In genomic region chr11:125253289-125253688, GRCh38 we compare ENCODE assay signal across 19 cellular contexts.
DNase-seq lines count a peak whose midpoint lies in the region; ATAC-seq and TF ChIP-seq lines count a peak whose summit lies in the region.
"Had no signal": no experiment of that assay in that cellular context is flagged by ENCODE, and none has a peak within 500 bp of the region (broad histone marks: within the 10 kb centered on the region; RNA-seq: fewer than 3 reads in every experiment).

No MANE protein-coding gene starts in this region.

- TF ChIP-seq CTCF in dorsolateral prefrontal cortex (IDR thresholded peaks at IDR 0.05 in 54 of 56, conservative IDR thresholded peaks at IDR 0.05 in 2 of 56; ENCODE audit: low read depth in 1 of 56, partially characterized antibody in 56 of 56): no peak
- no peak for TF ChIP-seq CTCF in osteocyte (IDR thresholded peaks at IDR 0.05)
- no peak for TF ChIP-seq CTCF in upper lobe of right lung (IDR thresholded peaks at IDR 0.05)
- TF ChIP-seq CTCF in CD8-positive, alpha-beta T cell (IDR thresholded peaks at IDR 0.05): no peak
- no peak for TF ChIP-seq CTCF in CD14-positive monocyte (IDR thresholded peaks at IDR 0.05)

- H3K9me3 ChIP-seq in right cardiac atrium (ENCODE audit: control insufficient read depth, low read length) (no peaks in the 10 kb centered on the region), upper lobe of right lung (no peaks in the 10 kb centered on the region)
- no peaks in the 10 kb centered on the region for H3K9me3 ChIP-seq in CD8-positive, alpha-beta T cell (ENCODE audit: low read length)

- H3K27me3 Mint-ChIP-seq in osteocyte (ENCODE audit: unreplicated experiment) (no peaks in the 10 kb centered on the region), CD14-positive monocyte (ENCODE audit: low read depth in 3 of 3) (peaks cover 2 to 8% (median 2%) of the 10 kb centered on the region in 3 donors)
- peaks cover 9% of the 10 kb centered on the region for H3K27me3 Mint-ChIP-seq in CD8-positive, alpha-beta T cell (ENCODE audit: low read depth)

- H3K4me1 ChIP-seq in right cardiac atrium (ENCODE audit: control insufficient read depth, insufficient read depth, low read length) (no peaks in the 10 kb centered on the region), upper lobe of right lung (peaks cover 6% of the 10 kb centered on the region)
- H3K4me1 ChIP-seq in CD8-positive, alpha-beta T cell (ENCODE audit: insufficient read depth, low read length): no peaks in the 10 kb centered on the region

- peaks cover 38% of the 10 kb centered on the region for H3K36me3 Mint-ChIP-seq in osteocyte (ENCODE audit: unreplicated experiment)
- H3K36me3 Mint-ChIP-seq in CD8-positive, alpha-beta T cell: no peaks in the 10 kb centered on the region
- no peaks in the 10 kb centered on the region for H3K36me3 Mint-ChIP-seq in CD14-positive monocyte

- peak overlapping the region; percentile 47 for H3K27ac Mint-ChIP-seq in osteocyte (ENCODE audit: unreplicated experiment)
- H3K27ac Mint-ChIP-seq in CD8-positive, alpha-beta T cell: no peak overlapping the region
- H3K27ac Mint-ChIP-seq in CD14-positive monocyte: no peak overlapping the region

- POLR2A ChIA-PET in CD8-positive, alpha-beta T cell (lab: Charles Lee): no interaction called here

- WGBS in right cardiac atrium: 38% methylated on average over 7 of the region's 7 CpGs

- H3K4me3 Mint-ChIP-seq in osteocyte (ENCODE audit: unreplicated experiment): no peak overlapping the region
- H3K4me3 Mint-ChIP-seq in CD8-positive, alpha-beta T cell: no peak overlapping the region
- no peak overlapping the region for H3K4me3 Mint-ChIP-seq in CD14-positive monocyte

- H3K36me3 ChIP-seq in upper lobe of right lung: no peaks in the 10 kb centered on the region
- no peaks in the 10 kb centered on the region for H3K36me3 ChIP-seq in CD8-positive, alpha-beta T cell (ENCODE audit: insufficient read depth, low read length)

- CTCF ChIA-PET in CD8-positive, alpha-beta T cell (lab: Charles Lee): no interaction called here

- H3K27ac ChIP-seq in dorsolateral prefrontal cortex (peak overlapping the region in 57 of 59 donors; percentile 2 to 94 (median 78)), right cardiac atrium (ENCODE audit: low read length) (no peak overlapping the region), upper lobe of right lung (peak overlapping the region; percentile 11)
- no peak overlapping the region for H3K27ac ChIP-seq in CD8-positive, alpha-beta T cell (ENCODE audit: low read depth, low read length)
- H3K27ac ChIP-seq: C4-2B had no signal

- intact Hi-C loops in dorsolateral prefrontal cortex (cut with DNase I) (no loop called here), right cardiac atrium (cut with DNase I) (no loop called here), upper lobe of right lung (cut with DNase I) (no loop called here), CD14-positive monocyte (cut with micrococcal nuclease) (no loop called here)
- intact Hi-C loops in CD8-positive, alpha-beta T cell (cut with DNase I, micrococcal nuclease): no loop called here

- no peaks in the 10 kb centered on the region for H3K27me3 ChIP-seq in dorsolateral prefrontal cortex
- no peaks in the 10 kb centered on the region for H3K27me3 ChIP-seq in right cardiac atrium (ENCODE audit: control insufficient read depth, insufficient read depth)
- H3K27me3 ChIP-seq in upper lobe of right lung: no peaks in the 10 kb centered on the region
- H3K27me3 ChIP-seq in CD8-positive, alpha-beta T cell (ENCODE audit: insufficient read depth, low read length): no peaks in the 10 kb centered on the region

- peak; percentile 53 to 68 for ATAC-seq in right cardiac atrium
- ATAC-seq in upper lobe of right lung: no peak
- ATAC-seq in HG03439 (IDR thresholded peaks at IDR 0.05; ENCODE audit: unreplicated experiment): no peak
- no peak for ATAC-seq in CD8-positive, alpha-beta T cell
- ATAC-seq: HepG2 had no signal

- DNase-seq in dorsolateral prefrontal cortex: peak in 1 of 10 donors; percentile 26
- peak in 1 of 3 donors; percentile 66 for DNase-seq in right cardiac atrium
- no peak for DNase-seq in osteocyte (ENCODE audit: extremely low spot score, unreplicated experiment)
- DNase-seq in upper lobe of right lung: peak; percentile 53
- no peak for DNase-seq in CD8-positive, alpha-beta T cell
- DNase-seq in CD14-positive monocyte (ENCODE audit: low spot score): no peak
- DNase-seq: AML-193, DMS 273 treated with DMSO at 0.1 percent for 48 hours, DND-41, KBM-7, NCI-H1105 treated with DMSO at 0.1 percent for 48 hours, NCI-H1694, NCI-H2107, NCI-H510A treated with DMSO at 0.1 percent for 48 hours, NCI-H774, SHP77 had no signal

- no peak overlapping the region for H3K4me3 ChIP-seq in dorsolateral prefrontal cortex
- no peak overlapping the region for H3K4me3 ChIP-seq in right cardiac atrium (ENCODE audit: low read length)
- H3K4me3 ChIP-seq in upper lobe of right lung: no peak overlapping the region
- no peak overlapping the region for H3K4me3 ChIP-seq in CD8-positive, alpha-beta T cell (ENCODE audit: low read depth, low read length)

- peaks cover 60% of the 10 kb centered on the region for H3K4me1 Mint-ChIP-seq in osteocyte (ENCODE audit: unreplicated experiment)
- no peaks in the 10 kb centered on the region for H3K4me1 Mint-ChIP-seq in CD8-positive, alpha-beta T cell (ENCODE audit: low read depth)
- H3K4me1 Mint-ChIP-seq in CD14-positive monocyte: no peaks in the 10 kb centered on the region

- H3K9me3 Mint-ChIP-seq in osteocyte (ENCODE audit: unreplicated experiment) (no peaks in the 10 kb centered on the region), CD14-positive monocyte (no peaks in the 10 kb centered on the region)
- H3K9me3 Mint-ChIP-seq in CD8-positive, alpha-beta T cell: no peaks in the 10 kb centered on the region

Comparison
In these comparisons a context has a peak if more than half of its experiments do, and no peak if none do; other contexts are left out.
1. H3K27ac ChIP-seq: peak in dorsolateral prefrontal cortex (57 of 59) and upper lobe of right lung (single experiment); none in right cardiac atrium (single experiment) and CD8-positive, alpha-beta T cell (single experiment).
2. ATAC-seq: peak in right cardiac atrium (2 of 2); none in upper lobe of right lung (single experiment), HG03439 (single experiment) and CD8-positive, alpha-beta T cell (single experiment).